ENCODE assay signal across 9 cellular contexts in the genomic region with DNA sequence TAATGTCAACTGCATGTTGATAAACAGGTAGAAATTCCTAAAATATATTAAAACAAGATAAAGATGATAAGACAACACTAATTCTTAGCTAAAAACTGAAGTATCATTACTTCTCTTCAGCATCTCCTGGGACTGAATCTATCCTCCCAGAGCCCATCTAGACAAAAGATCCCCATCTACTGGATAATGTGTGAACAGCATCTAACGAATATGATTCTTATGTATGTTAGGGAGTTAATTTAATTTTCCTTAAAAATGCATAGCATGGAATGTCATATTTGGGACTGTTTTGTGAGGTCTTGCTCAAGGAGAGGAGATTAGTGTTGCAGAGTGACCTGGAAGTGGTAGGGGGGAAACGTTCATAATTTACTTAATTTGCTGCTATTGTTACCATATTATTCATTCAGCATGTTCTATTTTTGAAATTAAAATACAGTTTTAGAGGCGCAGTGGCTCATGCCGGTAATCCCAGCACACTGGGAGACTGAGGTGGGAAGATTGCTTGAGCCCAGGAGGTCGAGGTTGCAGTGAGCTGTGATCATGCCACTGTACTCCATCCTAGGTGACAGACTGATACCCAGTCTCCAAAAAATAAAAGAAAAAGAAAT.
DNase-seq lines count a peak whose midpoint lies in the region; ATAC-seq and TF ChIP-seq lines count a peak whose summit lies in the region.
"Had no signal": no experiment of that assay in that cellular context is flagged by ENCODE, and none has a peak within 500 bp of the region (broad histone marks: within the 10 kb centered on the region; RNA-seq: fewer than 3 reads in every experiment).

No MANE protein-coding gene starts in this region.

- H4K20me1 ChIP-seq in OCI-LY7 (ENCODE audit: insufficient read depth, low read length) = no peaks in the 10 kb centered on the region

- H3K27me3 Mint-ChIP-seq in progenitor cell of endocrine pancreas = no peaks in the 10 kb centered on the region

- no peak overlapping the region for H2AFZ ChIP-seq in OCI-LY7 (ENCODE audit: low read length)

- POLR2A ChIA-PET in OCI-LY7 (lab: Charles Lee) = interaction anchor here (0.7 to 1.2 kb wide), 2 partner anchors 11 to 901 kb away, joined by 3 to 5 read pairs; no protein-coding TSS in a partner anchor

- H3K79me2 ChIP-seq in OCI-LY7 (ENCODE audit: insufficient read depth, low read depth, low read length) = no peaks in the 10 kb centered on the region

- H3K4me3 ChIP-seq in OCI-LY7 (ENCODE audit: low read depth, low read length, poor library complexity, severe bottlenecking) = no peak overlapping the region
- no peak overlapping the region for H3K4me3 ChIP-seq in esophagus muscularis mucosa

- TF ChIP-seq POLR2A in esophagus muscularis mucosa (IDR thresholded peaks at IDR 0.05; ENCODE audit: low read depth) = no peak

- no peak overlapping the region for H3K4me2 ChIP-seq in OCI-LY7 (ENCODE audit: low read length)

- CTCF ChIA-PET in OCI-LY7 (lab: Charles Lee; ENCODE audit: unreplicated experiment) = no interaction called here

- no peaks in the 10 kb centered on the region for H3K9me2 ChIP-seq in OCI-LY7 (ENCODE audit: insufficient read depth, low read length)

- no peak overlapping the region for H3K4me3 Mint-ChIP-seq in progenitor cell of endocrine pancreas (ENCODE audit: low read depth)
- H3K4me3 Mint-ChIP-seq: CD4-positive, CD25-positive, alpha-beta regulatory T cell had no signal

- H3K4me1 ChIP-seq in OCI-LY7 (ENCODE audit: insufficient read depth, low read length, poor library complexity, severe bottlenecking) (no peaks in the 10 kb centered on the region), esophagus muscularis mucosa (no peaks in the 10 kb centered on the region)

- ATAC-seq in HG02981 (IDR thresholded peaks at IDR 0.05; ENCODE audit: unreplicated experiment) (peak; percentile 79), HG03097 (IDR thresholded peaks at IDR 0.05; ENCODE audit: low FRiP score, unreplicated experiment) (no peak)

- DNase-seq in NCI-H2081 (lab: John Stamatoyannopoulos, UW) (peak; percentile 10 to 21), NCI-H2081 treated with DMSO at 0.1 percent for 48 hours (lab: John Stamatoyannopoulos, UW) (no peak), OCI-LY7 (ENCODE audit: low spot score) (peak; percentile 22), esophagus muscularis mucosa (ENCODE audit: extremely low spot score) (no peak), progenitor cell of endocrine pancreas (ENCODE audit: low spot score, unreplicated experiment) (no peak), GF-D8 (lab: John Stamatoyannopoulos, UW) (no peak)

- no peak overlapping the region for H3K27ac Mint-ChIP-seq in progenitor cell of endocrine pancreas
- H3K27ac Mint-ChIP-seq: CD4-positive, CD25-positive, alpha-beta regulatory T cell had no signal

- no peaks in the 10 kb centered on the region for H3K9me3 ChIP-seq in OCI-LY7 (ENCODE audit: low read length)
- H3K9me3 ChIP-seq in esophagus muscularis mucosa = no peaks in the 10 kb centered on the region

- no TSS peak for BruUV-seq in OCI-LY7 (replicated peaks; lab: Mats Ljungman, UMichigan)

- TF ChIP-seq CTCF in OCI-LY7 (conservative IDR thresholded peaks at IDR 0.05; ENCODE audit: low read length) (peak; percentile 80), esophagus muscularis mucosa (IDR thresholded peaks at IDR 0.05) (peak; percentile 43 to 59 (median 52)), progenitor cell of endocrine pancreas (IDR thresholded peaks at IDR 0.05; ENCODE audit: unreplicated experiment) (peak; percentile 78)

- intact Hi-C loops in OCI-LY7 (cut with micrococcal nuclease; ENCODE audit: unreplicated experiment) (loop anchor here (5.0 kb wide), 1 partner anchor 48 kb away; no protein-coding TSS in a partner anchor), esophagus muscularis mucosa (cut with DNase I) (loop anchor here (10.0 kb wide), 1 partner anchor 940 kb away; no protein-coding TSS in a partner anchor)

- H3K27ac ChIP-seq in OCI-LY7 (ENCODE audit: low read depth, low read length, poor library complexity, severe bottlenecking) = no peak overlapping the region
- H3K27ac ChIP-seq in esophagus muscularis mucosa (replicated peaks in 1 of 4) = no peak overlapping the region

- H3K9me3 Mint-ChIP-seq in progenitor cell of endocrine pancreas (ENCODE audit: low read depth) = peaks cover 18% of the 10 kb centered on the region

- 61% methylated on average over 5 of the region's 5 CpGs for WGBS in esophagus muscularis mucosa

- no peak for TF ChIP-seq EP300 in esophagus muscularis mucosa (IDR thresholded peaks at IDR 0.05)

- H3K4me1 Mint-ChIP-seq in progenitor cell of endocrine pancreas (ENCODE audit: low read depth) = no peaks in the 10 kb centered on the region
- H3K4me1 Mint-ChIP-seq: CD4-positive, CD25-positive, alpha-beta regulatory T cell had no signal

- H3K36me3 ChIP-seq in OCI-LY7 (ENCODE audit: insufficient read depth, low read length) (no peaks in the 10 kb centered on the region), esophagus muscularis mucosa (no peaks in the 10 kb centered on the region)

- H3K36me3 Mint-ChIP-seq in progenitor cell of endocrine pancreas (ENCODE audit: insufficient read depth) = no peaks in the 10 kb centered on the region
- H3K36me3 Mint-ChIP-seq: CD4-positive, CD25-positive, alpha-beta regulatory T cell had no signal

- H3K27me3 ChIP-seq in esophagus muscularis mucosa = no peaks in the 10 kb centered on the region

Comparison
In these comparisons a context has a peak if more than half of its experiments do, and no peak if none do; other contexts are left out.
1. DNase-seq: peak in NCI-H2081 (2 of 2) and OCI-LY7 (single experiment); none in NCI-H2081 treated with DMSO at 0.1 percent for 48 hours (single experiment), esophagus muscularis mucosa (single experiment), progenitor cell of endocrine pancreas (single experiment) and GF-D8 (single experiment).
2. Peak in every context shown above with its lines, with median percentiles within 50 percentile points of each other: CTCF ChIP-seq.